In genomic region chr2:172085460-172086159, GRCh38 we compare ENCODE assay signal across 1 cellular context.
A peak's percentile ranks its signal among the peaks of the same experiment; 100 is the strongest.
TF ChIP-seq lines count a peak whose summit lies in the region.

Gene DLX1, plus strand, starts transcription at chr2:172085507. Its CDS starts 171 bp downstream, at chr2:172085678.

TF ChIP-seq in HepG2, 621 proteins besides CTCF, POLR2A, EP300 and RAD21 (continued from another document):
- 0 out of 2 replicates have a peak, but pooled peaks have one; percentile 72 for TF ChIP-seq FOXO4 (CRISPR knock-in tag; conservative IDR thresholded peaks at IDR 0.05)
- no peak for TF ChIP-seq ZNF792 (CRISPR knock-in tag; IDR thresholded peaks at IDR 0.05)
- TF ChIP-seq, protein P1, sequence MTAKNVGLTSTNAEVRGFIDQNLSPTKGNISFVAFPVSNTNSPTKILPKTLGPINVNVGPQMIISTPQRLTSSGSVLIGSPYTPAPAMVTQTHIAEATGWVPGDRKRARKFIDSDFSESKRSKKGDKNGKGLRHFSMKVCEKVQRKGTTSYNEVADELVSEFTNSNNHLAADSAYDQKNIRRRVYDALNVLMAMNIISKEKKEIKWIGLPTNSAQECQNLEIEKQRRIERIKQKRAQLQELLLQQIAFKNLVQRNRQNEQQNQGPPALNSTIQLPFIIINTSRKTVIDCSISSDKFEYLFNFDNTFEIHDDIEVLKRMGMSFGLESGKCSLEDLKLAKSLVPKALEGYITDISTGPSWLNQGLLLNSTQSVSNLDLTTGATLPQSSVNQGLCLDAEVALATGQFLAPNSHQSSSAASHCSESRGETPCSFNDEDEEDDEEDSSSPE (CRISPR knock-in tag; IDR thresholded peaks at IDR 0.05) = no peak
- peak; percentile 49; the same call in 1 of the 2 replicates for TF ChIP-seq SMAD9 (CRISPR knock-in tag; IDR thresholded peaks at IDR 0.05)
- TF ChIP-seq, protein P2, sequence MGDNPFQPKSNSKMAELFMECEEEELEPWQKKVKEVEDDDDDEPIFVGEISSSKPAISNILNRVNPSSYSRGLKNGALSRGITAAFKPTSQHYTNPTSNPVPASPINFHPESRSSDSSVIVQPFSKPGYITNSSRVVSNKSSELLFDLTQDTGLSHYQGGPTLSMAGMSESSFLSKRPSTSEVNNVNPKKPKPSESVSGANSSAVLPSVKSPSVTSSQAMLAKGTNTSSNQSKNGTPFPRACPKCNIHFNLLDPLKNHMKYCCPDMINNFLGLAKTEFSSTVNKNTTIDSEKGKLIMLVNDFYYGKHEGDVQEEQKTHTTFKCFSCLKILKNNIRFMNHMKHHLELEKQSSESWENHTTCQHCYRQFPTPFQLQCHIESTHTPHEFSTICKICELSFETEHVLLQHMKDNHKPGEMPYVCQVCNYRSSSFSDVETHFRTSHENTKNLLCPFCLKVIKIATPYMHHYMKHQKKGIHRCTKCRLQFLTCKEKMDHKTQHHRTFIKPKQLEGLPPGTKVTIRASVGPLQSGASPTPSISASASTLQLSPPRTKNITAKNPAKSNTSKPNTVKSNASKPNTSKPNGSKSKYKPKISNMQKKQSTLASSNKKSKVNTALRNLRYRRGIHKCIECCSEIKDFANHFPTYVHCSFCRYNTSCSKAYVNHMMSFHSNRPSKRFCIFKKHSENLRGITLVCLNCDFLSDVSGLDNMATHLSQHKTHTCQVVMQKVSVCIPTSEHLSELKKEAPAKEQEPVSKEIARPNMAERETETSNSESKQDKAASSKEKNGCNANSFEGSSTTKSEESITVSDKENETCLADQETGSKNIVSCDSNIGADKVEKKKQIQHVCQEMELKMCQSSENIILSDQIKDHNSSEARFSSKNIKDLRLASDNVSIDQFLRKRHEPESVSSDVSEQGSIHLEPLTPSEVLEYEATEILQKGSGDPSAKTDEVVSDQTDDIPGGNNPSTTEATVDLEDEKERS (CRISPR knock-in tag; IDR thresholded peaks at IDR 0.05) = no peak
- 0 out of 2 replicates have a peak, but pooled peaks have one; percentile 18 for TF ChIP-seq ZNF256 (CRISPR knock-in tag; conservative IDR thresholded peaks at IDR 0.05)
- no peak for TF ChIP-seq ZNF230 (CRISPR knock-in tag; IDR thresholded peaks at IDR 0.05)
- TF ChIP-seq, protein P3, sequence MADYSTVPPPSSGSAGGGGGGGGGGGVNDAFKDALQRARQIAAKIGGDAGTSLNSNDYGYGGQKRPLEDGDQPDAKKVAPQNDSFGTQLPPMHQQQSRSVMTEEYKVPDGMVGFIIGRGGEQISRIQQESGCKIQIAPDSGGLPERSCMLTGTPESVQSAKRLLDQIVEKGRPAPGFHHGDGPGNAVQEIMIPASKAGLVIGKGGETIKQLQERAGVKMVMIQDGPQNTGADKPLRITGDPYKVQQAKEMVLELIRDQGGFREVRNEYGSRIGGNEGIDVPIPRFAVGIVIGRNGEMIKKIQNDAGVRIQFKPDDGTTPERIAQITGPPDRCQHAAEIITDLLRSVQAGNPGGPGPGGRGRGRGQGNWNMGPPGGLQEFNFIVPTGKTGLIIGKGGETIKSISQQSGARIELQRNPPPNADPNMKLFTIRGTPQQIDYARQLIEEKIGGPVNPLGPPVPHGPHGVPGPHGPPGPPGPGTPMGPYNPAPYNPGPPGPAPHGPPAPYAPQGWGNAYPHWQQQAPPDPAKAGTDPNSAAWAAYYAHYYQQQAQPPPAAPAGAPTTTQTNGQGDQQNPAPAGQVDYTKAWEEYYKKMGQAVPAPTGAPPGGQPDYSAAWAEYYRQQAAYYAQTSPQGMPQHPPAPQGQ (CRISPR knock-in tag; IDR thresholded peaks at IDR 0.05; ENCODE audit: borderline replicate concordance) = 0 out of 2 replicates have a peak, but pooled peaks have one; percentile 62
- no peak for TF ChIP-seq ZNF138 (CRISPR knock-in tag; IDR thresholded peaks at IDR 0.05; ENCODE audit: low read depth)
- no peak for TF ChIP-seq CENPT (CRISPR knock-in tag; IDR thresholded peaks at IDR 0.05; ENCODE audit: low read depth)
- TF ChIP-seq ZSCAN9 (CRISPR knock-in tag; IDR thresholded peaks at IDR 0.05; ENCODE audit: borderline replicate concordance) = 0 out of 2 replicates have a peak, but pooled peaks have one; percentile 31
- no peak for TF ChIP-seq NCOA2 (CRISPR knock-in tag; IDR thresholded peaks at IDR 0.05)
- peak; percentile 91 for TF ChIP-seq CHD2 (IDR thresholded peaks at IDR 0.05; ENCODE audit: low read depth, low read length)
- no peak for TF ChIP-seq ZNF557 (CRISPR knock-in tag; IDR thresholded peaks at IDR 0.05)
- no peak for TF ChIP-seq ZBED4 (CRISPR knock-in tag; IDR thresholded peaks at IDR 0.05; ENCODE audit: borderline replicate concordance)
- no peak for TF ChIP-seq ZNF563 (CRISPR knock-in tag; IDR thresholded peaks at IDR 0.05)
- no peak for TF ChIP-seq ZNF839 (CRISPR knock-in tag; IDR thresholded peaks at IDR 0.05; ENCODE audit: borderline replicate concordance)
- TF ChIP-seq DPF2 (CRISPR knock-in tag; IDR thresholded peaks at IDR 0.05; ENCODE audit: borderline replicate concordance, low read depth) = no peak
